ENCODE assay signal across 15 cellular contexts in the genomic region with DNA sequence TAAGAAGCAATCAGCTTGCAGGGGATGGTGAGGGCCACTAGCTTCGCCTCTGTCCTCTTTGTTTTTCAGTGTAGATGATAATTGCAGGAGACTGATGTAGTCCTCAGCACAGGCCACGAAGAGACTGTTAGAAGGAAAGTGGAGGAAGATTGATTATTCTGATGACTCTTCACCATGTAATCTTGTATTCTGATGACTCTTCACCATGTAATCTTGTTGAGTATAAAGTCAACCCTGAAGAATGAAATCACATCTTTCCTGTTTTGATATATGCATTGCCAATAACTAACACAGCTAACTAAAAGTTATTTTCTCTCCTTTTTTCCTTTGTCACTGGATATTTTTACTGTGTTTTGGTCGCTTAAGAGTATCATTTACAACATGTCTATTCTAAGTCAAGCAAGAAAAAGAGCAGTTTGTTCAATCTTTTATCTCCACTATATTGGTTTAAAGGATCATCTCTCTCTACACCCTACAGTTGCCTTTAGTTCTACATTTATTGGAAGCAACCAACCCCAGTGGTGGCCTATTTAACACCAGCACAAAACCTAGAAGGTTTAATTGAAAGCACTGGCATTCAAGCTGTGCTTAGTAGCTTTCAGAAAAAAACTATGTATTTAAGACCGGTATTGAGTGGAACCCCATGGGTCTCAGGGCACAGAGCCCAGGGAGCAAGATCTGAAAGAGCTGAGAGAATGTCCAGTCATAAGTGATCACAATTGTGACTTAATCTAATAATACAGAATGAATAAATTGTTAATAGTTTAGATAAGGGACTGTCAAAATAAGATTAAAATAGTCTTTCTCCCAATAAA.
DNase-seq lines count a peak whose midpoint lies in the region; ATAC-seq, FAIRE-seq and TF ChIP-seq lines count a peak whose summit lies in the region.
"Had no signal": no experiment of that assay in that cellular context is flagged by ENCODE, and none has a peak within 500 bp of the region (broad histone marks: within the 10 kb centered on the region; RNA-seq: fewer than 3 reads in every experiment).

No MANE protein-coding gene starts in this region.

- no peak overlapping the region for H3K4ac ChIP-seq in H1 (replicated peaks; ENCODE audit: insufficient read length, low read depth, low read length)

- no peak overlapping the region for H3K4me3 ChIP-seq in H1 (ENCODE audit: extremely low read depth in 1 of 4, insufficient read depth in 2 of 4, low read depth in 3 of 4, low read length in 4 of 4)
- H3K4me3 ChIP-seq: heart right ventricle had no signal

- H3K4me3 Mint-ChIP-seq in osteocyte (ENCODE audit: unreplicated experiment): no peak overlapping the region
- H3K4me3 Mint-ChIP-seq: activated naive CD4-positive, alpha-beta T cell treated with anti-CD3 and anti-CD28 coated beads, Interleukin-2, amount 50 U/mL, for 24 hours had no signal

- no peak overlapping the region for H3K4me2 ChIP-seq in H1 (ENCODE audit: insufficient read depth in 1 of 2, low read depth in 2 of 2, low read length in 2 of 2)

- POLR2A ChIA-PET in H1 (lab: Charles Lee; ENCODE audit: partially characterized antibody): no interaction called here

- ATAC-seq in GM21360 (IDR thresholded peaks at IDR 0.05; ENCODE audit: unreplicated experiment) (no peak), HG02970 (IDR thresholded peaks at IDR 0.05; ENCODE audit: low FRiP score, unreplicated experiment) (no peak)
- ATAC-seq: heart right ventricle had no signal

- no peak overlapping the region for H4K5ac ChIP-seq in H1 (ENCODE audit: insufficient read length, low read depth, low read length)

- no peaks in the 10 kb centered on the region for H3K9me3 ChIP-seq in H1 (ENCODE audit: insufficient read depth in 2 of 2, low read depth in 1 of 2, low read length in 1 of 2)
- H3K9me3 ChIP-seq: heart right ventricle, neutrophil had no signal

- H3K23ac ChIP-seq in H1 (ENCODE audit: insufficient read length): no peak overlapping the region

- no peak overlapping the region for H2BK5ac ChIP-seq in H1 (ENCODE audit: low read depth, low read length)

- H2AK5ac ChIP-seq in H1 (ENCODE audit: low read depth, low read length): no peak overlapping the region

- H3K4me1 ChIP-seq in H1 (replicated peaks in 1 of 4; ENCODE audit: control insufficient read depth in 3 of 4, insufficient read depth in 4 of 4, low read length in 3 of 4): peaks cover 0 to 4% (median 1%) of the 10 kb centered on the region in 4 experiments; a peak in 3 of 7 replicates

- no peak overlapping the region for H2BK15ac ChIP-seq in H1 (ENCODE audit: low read length)

- peaks cover 53% of the 10 kb centered on the region for H3K4me1 Mint-ChIP-seq in osteocyte (ENCODE audit: unreplicated experiment)
- H3K4me1 Mint-ChIP-seq: activated naive CD4-positive, alpha-beta T cell treated with anti-CD3 and anti-CD28 coated beads, Interleukin-2, amount 50 U/mL, for 24 hours had no signal

- no peaks in the 10 kb centered on the region; a peak in 2 of 7 replicates for H3K27me3 ChIP-seq in H1 (replicated peaks in 1 of 4; ENCODE audit: control insufficient read depth in 3 of 4, extremely low read depth in 1 of 4, insufficient read depth in 3 of 4, low read length in 3 of 4)
- H3K27me3 ChIP-seq: heart right ventricle, neutrophil had no signal

- no peaks in the 10 kb centered on the region for H3K23me2 ChIP-seq in H1 (ENCODE audit: low read depth, low read length)

- no peak overlapping the region for H4K8ac ChIP-seq in H1 (ENCODE audit: extremely low read depth, insufficient read depth, low read length)

- H4K91ac ChIP-seq in H1 (replicated peaks; ENCODE audit: insufficient read length, low read length): no peak overlapping the region

- no peak for TF ChIP-seq EP300 in H1 (IDR thresholded peaks at IDR 0.05; ENCODE audit: borderline replicate concordance in 1 of 2, low read depth in 2 of 2, low read length in 2 of 2)

- H3K36me3 ChIP-seq in H1 (ENCODE audit: control insufficient read depth in 2 of 4, insufficient read depth in 4 of 4, low read length in 3 of 4): no peaks in the 10 kb centered on the region
- H3K36me3 ChIP-seq: heart right ventricle, neutrophil had no signal

- H2BK12ac ChIP-seq in H1 (ENCODE audit: low read depth, low read length): no peak overlapping the region

- no peaks in the 10 kb centered on the region for H3K9me3 Mint-ChIP-seq in osteocyte (ENCODE audit: unreplicated experiment)
- H3K9me3 Mint-ChIP-seq: activated naive CD4-positive, alpha-beta T cell treated with anti-CD3 and anti-CD28 coated beads, Interleukin-2, amount 50 U/mL, for 24 hours had no signal

- TF ChIP-seq POLR2A in H1 (IDR thresholded peaks at IDR 0.05; ENCODE audit: control extremely low read depth in 1 of 2, low read depth in 2 of 2, low read length in 2 of 2): no peak

- no peak overlapping the region for H3K27ac ChIP-seq in H1 (ENCODE audit: low read depth, low read length)
- H3K27ac ChIP-seq: 22Rv1, heart right ventricle, neutrophil had no signal

- no peaks in the 10 kb centered on the region for H3K27me3 Mint-ChIP-seq in osteocyte (ENCODE audit: unreplicated experiment)
- H3K27me3 Mint-ChIP-seq: activated naive CD4-positive, alpha-beta T cell treated with anti-CD3 and anti-CD28 coated beads, Interleukin-2, amount 50 U/mL, for 24 hours had no signal

- TF ChIP-seq RAD21 in H1 (IDR thresholded peaks at IDR 0.05 in 1 of 2, conservative IDR thresholded peaks at IDR 0.05 in 1 of 2; ENCODE audit: low read depth in 2 of 2, low read length in 2 of 2): no peak

- WGBS in H1 (ENCODE audit: extremely low coverage in 1 of 2, insufficient coverage in 1 of 2, insufficient read length in 1 of 2, insufficient replicate concordance in 2 of 2, low coverage in 1 of 2, low lambda C conversion rate in 2 of 2, missing lambda C conversion rate in 1 of 2), 2 experiments: 59% methylated on average over 4 of the region's 4 CpGs; no CpG with 5 or more reads in 1 of the 2 experiments

- no peak overlapping the region for H2BK120ac ChIP-seq in H1 (replicated peaks; ENCODE audit: low read depth, low read length)

- no peak overlapping the region for H3K18ac ChIP-seq in H1 (ENCODE audit: extremely low read depth, low read length)

- peak overlapping the region; percentile 9 for H3K27ac Mint-ChIP-seq in osteocyte (ENCODE audit: unreplicated experiment)
- H3K27ac Mint-ChIP-seq: activated naive CD4-positive, alpha-beta T cell treated with anti-CD3 and anti-CD28 coated beads, Interleukin-2, amount 50 U/mL, for 24 hours had no signal

- DNase-seq in DMS79 (lab: John Stamatoyannopoulos, UW): peak; percentile 13
- no peak for DNase-seq in DMS79 treated with DMSO at 0.1 percent for 48 hours (lab: John Stamatoyannopoulos, UW)
- peak; percentile 79 for DNase-seq in NCI-H345 (lab: John Stamatoyannopoulos, UW)
- no peak for DNase-seq in H1 (ENCODE audit: low read depth in 1 of 2, low spot score in 2 of 2)
- no peak for DNase-seq in osteocyte (ENCODE audit: extremely low spot score, unreplicated experiment)
- no peak for DNase-seq in RPMI8226
- DNase-seq: cortex of kidney, heart right ventricle had no signal

- no peaks in the 10 kb centered on the region for H3K36me3 Mint-ChIP-seq in osteocyte (ENCODE audit: unreplicated experiment)
- H3K36me3 Mint-ChIP-seq: activated naive CD4-positive, alpha-beta T cell treated with anti-CD3 and anti-CD28 coated beads, Interleukin-2, amount 50 U/mL, for 24 hours had no signal

- CTCF ChIA-PET in H1 (lab: Charles Lee; ENCODE audit: partially characterized antibody): interaction anchor here (0.7 to 1.1 kb wide), 2 partner anchors 28 to 50 kb away, joined by 3 read pairs; no protein-coding TSS in a partner anchor

- no peaks in the 10 kb centered on the region for H4K20me1 ChIP-seq in H1 (replicated peaks in 1 of 2; ENCODE audit: control insufficient read depth in 1 of 2, insufficient read depth in 2 of 2, low read length in 2 of 2)

- no peak for TF ChIP-seq CTCF in H1 (IDR thresholded peaks at IDR 0.05; ENCODE audit: control extremely low read depth in 1 of 3, insufficient read depth in 1 of 3, low read depth in 1 of 3, low read length in 3 of 3)
- no peak for TF ChIP-seq CTCF in osteocyte (IDR thresholded peaks at IDR 0.05)

- H2AFZ ChIP-seq in H1 (ENCODE audit: low read length): 0 out of 2 replicates have a peak overlapping the region, but pooled peaks have one; percentile 65

- no peaks in the 10 kb centered on the region for H3K79me2 ChIP-seq in H1 (ENCODE audit: control insufficient read depth in 1 of 2, insufficient read depth in 2 of 2, low read length in 2 of 2)

- H3K9ac ChIP-seq in H1 (replicated peaks in 1 of 4; ENCODE audit: extremely low read depth in 1 of 4, low read depth in 3 of 4, low read length in 3 of 4): no peak overlapping the region

- FAIRE-seq in H1 (lab: Jason Lieb, UNC): no peak
- FAIRE-seq: GM12891, GM19239 had no signal

- H3K79me1 ChIP-seq in H1 (ENCODE audit: low read depth, low read length): no peaks in the 10 kb centered on the region

- H3K14ac ChIP-seq in H1 (ENCODE audit: insufficient read length): no peak overlapping the region

- no peak overlapping the region for H2BK20ac ChIP-seq in H1 (ENCODE audit: low read length)

- no peak overlapping the region for H3K56ac ChIP-seq in H1 (replicated peaks; ENCODE audit: insufficient read length, low read depth, low read length)

TF ChIP-seq in H1, 55 proteins besides CTCF, POLR2A, EP300 and RAD21:
- TF ChIP-seq SIX5 (IDR thresholded peaks at IDR 0.05; ENCODE audit: low read depth, low read length) (no peak), BACH1 (IDR thresholded peaks at IDR 0.05; ENCODE audit: low read length) (no peak), GTF2F1 (IDR thresholded peaks at IDR 0.05; ENCODE audit: borderline replicate concordance, low read depth, low read length) (no peak), CTBP2 (IDR thresholded peaks at IDR 0.05; ENCODE audit: borderline replicate concordance, insufficient read depth, insufficient read length, low read length) (no peak), HDAC2 (IDR thresholded peaks at IDR 0.05; ENCODE audit: borderline replicate concordance in 1 of 2, low read depth in 2 of 2, low read length in 2 of 2) (no peak)

Comparison
In these comparisons a context has a peak if more than half of its experiments do, and no peak if none do; other contexts are left out.
1. DNase-seq: peak in DMS79 (single experiment) and NCI-H345 (single experiment); none in DMS79 treated with DMSO at 0.1 percent for 48 hours (single experiment), H1 (0 of 2), osteocyte (single experiment) and RPMI8226 (single experiment).